In genomic region chr6:170129691-170130171, GRCh38 we compare ENCODE assay signal across 11 cellular contexts.
DNase-seq lines count a peak whose midpoint lies in the region; ATAC-seq and TF ChIP-seq lines count a peak whose summit lies in the region.
"Had no signal": no experiment of that assay in that cellular context is flagged by ENCODE, and none has a peak within 500 bp of the region (broad histone marks: within the 10 kb centered on the region; RNA-seq: fewer than 3 reads in every experiment).

No MANE protein-coding gene starts in this region.

- no peak overlapping the region for H3K9ac ChIP-seq in SK-N-SH

- intact Hi-C loops in upper lobe of right lung (cut with DNase I), result no loop called here

- peak in 1 of 2 experiments; percentile 39; a peak in 1 of 4 replicates for TF ChIP-seq EP300 in SK-N-SH (IDR thresholded peaks at IDR 0.05; ENCODE audit: borderline replicate concordance in 1 of 2, low read depth in 1 of 2, low read length in 1 of 2)

- no peaks in the 10 kb centered on the region for H4K20me1 ChIP-seq in SK-N-SH (ENCODE audit: insufficient read depth)

- no peak overlapping the region; a peak in 1 of 4 replicates for H3K27ac ChIP-seq in SK-N-SH (ENCODE audit: low read depth in 2 of 2, low read length in 1 of 2)
- H3K27ac ChIP-seq in upper lobe of right lung, result no peak overlapping the region

- CTCF ChIA-PET in SK-N-SH (lab: Yijun Ruan, JAX), result no interaction called here

- no peaks in the 10 kb centered on the region for H3K79me2 ChIP-seq in SK-N-SH (ENCODE audit: insufficient read depth)

- H3K4me1 ChIP-seq in SK-N-SH (ENCODE audit: control insufficient read depth in 1 of 2, insufficient read depth in 2 of 2, low read depth in 1 of 2, low read length in 1 of 2) (peaks cover 0 to 30% of the 10 kb centered on the region in 2 experiments; a peak in 2 of 4 replicates), upper lobe of right lung (peaks cover 10% of the 10 kb centered on the region)

- DNase-seq in activated CD8-positive, alpha-beta memory T cell treated with anti-CD3 and anti-CD28 coated beads, Interleukin-2, amount 50 U/mL, for 48 hours, result peak; percentile 39
- DNase-seq in activated CD8-positive, alpha-beta memory T cell treated with anti-CD3 and anti-CD28 coated beads, Interleukin-2, amount 50 U/mL, for 4 hours, result no peak
- DNase-seq in SK-N-SH (peak; percentile 93), kidney tubule cell (ENCODE audit: low spot score) (peak; percentile 25), upper lobe of right lung (peak; percentile 81), GM03348 (ENCODE audit: low spot score) (no peak)
- DNase-seq: AML-193; stimulated activated CD4-positive, alpha-beta T cell treated with anti-CD3 and anti-CD28 coated beads, Interleukin-15, amount 100 ng/mL, for 24 hours had no signal

- no peaks in the 10 kb centered on the region for H3K9me2 ChIP-seq in SK-N-SH

- peak; percentile 11; the same call in 1 of the 2 replicates for TF ChIP-seq RAD21 in SK-N-SH (IDR thresholded peaks at IDR 0.05; ENCODE audit: low read length)

- H3K27me3 ChIP-seq in SK-N-SH (ENCODE audit: insufficient read depth) (no peaks in the 10 kb centered on the region), upper lobe of right lung (no peaks in the 10 kb centered on the region)

- ATAC-seq in upper lobe of right lung (peak; percentile 71), HG02763 (IDR thresholded peaks at IDR 0.05; ENCODE audit: unreplicated experiment) (no peak), GM18502 (IDR thresholded peaks at IDR 0.05; ENCODE audit: poor library complexity, unreplicated experiment) (no peak)
- ATAC-seq: T-cell had no signal

- TF ChIP-seq CTCF in SK-N-SH (IDR thresholded peaks at IDR 0.05) (no peak), upper lobe of right lung (IDR thresholded peaks at IDR 0.05) (no peak)

- no peaks in the 10 kb centered on the region for H3F3A ChIP-seq in SK-N-SH (replicated peaks; ENCODE audit: insufficient read depth)

- H3K4me2 ChIP-seq in SK-N-SH, result no peak overlapping the region

- peaks cover 3% of the 10 kb centered on the region; the same call in 1 of the 2 replicates for H3K9me3 ChIP-seq in SK-N-SH
- no peaks in the 10 kb centered on the region for H3K9me3 ChIP-seq in upper lobe of right lung

- H2AFZ ChIP-seq in SK-N-SH (ENCODE audit: low read depth), result no peak overlapping the region

- POLR2A ChIA-PET in SK-N-SH (lab: Yijun Ruan, JAX), result no interaction called here

- H3K4me3 ChIP-seq in SK-N-SH (ENCODE audit: low read depth in 2 of 2, low read length in 1 of 2) (no peak overlapping the region), upper lobe of right lung (no peak overlapping the region)

- H3K36me3 ChIP-seq in SK-N-SH (replicated peaks in 1 of 2; ENCODE audit: control insufficient read depth in 1 of 2, insufficient read depth in 2 of 2, low read length in 1 of 2), result no peaks in the 10 kb centered on the region
- H3K36me3 ChIP-seq in upper lobe of right lung, result no peaks in the 10 kb centered on the region

- 22% methylated on average over 5 of the region's 14 CpGs for WGBS in SK-N-SH (ENCODE audit: low lambda C conversion rate)

TF ChIP-seq in SK-N-SH, 30 proteins besides CTCF, POLR2A, EP300 and RAD21:
- TF ChIP-seq GATA2 (CRISPR knock-in tag; IDR thresholded peaks at IDR 0.05), result peak; percentile 51
- no peak for TF ChIP-seq EZH2phosphoT487 (IDR thresholded peaks at IDR 0.05; ENCODE audit: borderline replicate concordance, low read depth)
- peak; percentile 43 for TF ChIP-seq CHD2 (IDR thresholded peaks at IDR 0.05; ENCODE audit: low read length, partially characterized antibody)

Comparison
In these comparisons a context has a peak if more than half of its experiments do, and no peak if none do; other contexts are left out.
1. DNase-seq: peak in activated CD8-positive, alpha-beta memory T cell treated with anti-CD3 and anti-CD28 coated beads, Interleukin-2, amount 50 U/mL, for 48 hours (single experiment), SK-N-SH (single experiment), kidney tubule cell (single experiment) and upper lobe of right lung (single experiment); none in activated CD8-positive, alpha-beta memory T cell treated with anti-CD3 and anti-CD28 coated beads, Interleukin-2, amount 50 U/mL, for 4 hours (single experiment) and GM03348 (single experiment).